ENCODE assay signal across 8 cellular contexts in the genomic region with DNA sequence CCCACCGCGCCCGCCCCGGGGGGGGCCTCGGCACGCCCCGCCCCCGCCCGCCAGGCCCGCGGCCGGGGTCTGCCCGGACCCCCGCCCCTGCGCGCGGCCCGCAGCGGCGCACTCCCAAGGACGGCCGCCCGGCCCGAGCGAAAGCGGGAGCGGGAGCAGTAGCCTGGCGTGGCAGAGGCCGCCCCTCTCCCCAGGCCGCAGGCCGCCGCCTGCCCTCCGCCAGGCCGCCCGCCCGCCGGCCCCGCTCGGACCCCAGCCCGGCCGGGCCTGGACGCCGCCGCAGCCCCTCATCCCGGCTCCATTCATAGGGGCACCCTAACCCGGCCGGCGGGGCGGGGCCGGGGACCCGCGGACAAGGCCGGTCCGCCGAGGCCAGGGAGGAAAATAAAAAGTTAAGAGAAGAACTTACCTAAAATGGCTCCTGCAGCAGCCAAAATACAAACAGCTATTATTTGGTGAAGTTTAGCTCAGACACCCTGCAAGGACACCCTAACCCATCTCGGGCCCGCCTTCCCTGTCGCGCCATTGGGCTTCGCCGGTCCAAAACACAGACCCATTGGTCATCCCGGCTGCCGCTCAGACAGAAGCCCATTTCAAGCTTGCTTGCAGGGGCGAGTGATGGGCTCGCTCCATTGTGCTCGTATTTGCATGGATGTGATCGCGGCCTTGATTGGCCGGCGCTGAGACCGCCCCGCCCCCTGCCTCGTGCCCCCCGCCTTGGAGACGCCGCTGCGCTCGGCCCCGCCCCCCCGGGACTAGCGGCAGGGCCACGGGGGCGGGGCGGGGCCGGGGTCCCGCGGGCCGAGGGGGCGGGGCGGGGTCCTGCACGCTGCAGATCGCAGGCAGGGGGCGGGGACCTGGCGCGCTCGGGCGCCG. TPM values are rescaled to one million over a fixed set of nuclear protein-coding genes. Genes with fewer than 3 reads are reported as not detected.
DNase-seq lines count a peak whose midpoint lies in the region; ATAC-seq lines count a peak whose summit lies in the region.

A gene with protein sequence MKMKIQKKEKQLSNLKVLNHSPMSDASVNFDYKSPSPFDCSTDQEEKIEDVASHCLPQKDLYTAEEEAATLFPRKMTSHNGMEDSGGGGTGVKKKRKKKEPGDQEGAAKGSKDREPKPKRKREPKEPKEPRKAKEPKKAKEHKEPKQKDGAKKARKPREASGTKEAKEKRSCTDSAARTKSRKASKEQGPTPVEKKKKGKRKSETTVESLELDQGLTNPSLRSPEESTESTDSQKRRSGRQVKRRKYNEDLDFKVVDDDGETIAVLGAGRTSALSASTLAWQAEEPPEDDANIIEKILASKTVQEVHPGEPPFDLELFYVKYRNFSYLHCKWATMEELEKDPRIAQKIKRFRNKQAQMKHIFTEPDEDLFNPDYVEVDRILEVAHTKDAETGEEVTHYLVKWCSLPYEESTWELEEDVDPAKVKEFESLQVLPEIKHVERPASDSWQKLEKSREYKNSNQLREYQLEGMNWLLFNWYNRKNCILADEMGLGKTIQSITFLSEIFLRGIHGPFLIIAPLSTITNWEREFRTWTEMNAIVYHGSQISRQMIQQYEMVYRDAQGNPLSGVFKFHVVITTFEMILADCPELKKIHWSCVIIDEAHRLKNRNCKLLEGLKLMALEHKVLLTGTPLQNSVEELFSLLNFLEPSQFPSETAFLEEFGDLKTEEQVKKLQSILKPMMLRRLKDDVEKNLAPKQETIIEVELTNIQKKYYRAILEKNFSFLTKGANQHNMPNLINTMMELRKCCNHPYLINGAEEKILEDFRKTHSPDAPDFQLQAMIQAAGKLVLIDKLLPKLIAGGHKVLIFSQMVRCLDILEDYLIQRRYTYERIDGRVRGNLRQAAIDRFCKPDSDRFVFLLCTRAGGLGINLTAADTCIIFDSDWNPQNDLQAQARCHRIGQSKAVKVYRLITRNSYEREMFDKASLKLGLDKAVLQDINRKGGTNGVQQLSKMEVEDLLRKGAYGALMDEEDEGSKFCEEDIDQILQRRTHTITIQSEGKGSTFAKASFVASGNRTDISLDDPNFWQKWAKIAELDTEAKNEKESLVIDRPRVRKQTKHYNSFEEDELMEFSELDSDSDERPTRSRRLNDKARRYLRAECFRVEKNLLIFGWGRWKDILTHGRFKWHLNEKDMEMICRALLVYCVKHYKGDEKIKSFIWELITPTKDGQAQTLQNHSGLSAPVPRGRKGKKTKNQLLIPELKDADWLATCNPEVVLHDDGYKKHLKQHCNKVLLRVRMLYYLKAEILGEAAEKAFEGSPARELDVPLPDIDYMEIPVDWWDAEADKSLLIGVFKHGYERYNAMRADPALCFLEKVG (N-terminal part only) (minus strand): TSS at position 447 of the 876 bp plus-strand sequence. CDS start 67,040 bp downstream, outside the sequence.

- peak within 1 kb of the TSS; percentile 41 for H3K27ac ChIP-seq in CD4-positive, alpha-beta memory T cell (ENCODE audit: low read depth, low read length)
- H3K27ac ChIP-seq in effector memory CD4-positive, alpha-beta T cell (ENCODE audit: insufficient read depth, low read length, poor library complexity, severe bottlenecking) = peak within 1 kb of the TSS; percentile 73

- peak within 1 kb of the TSS; percentile 7 to 69 for H3K4me3 ChIP-seq in CD4-positive, alpha-beta memory T cell (ENCODE audit: low read length in 2 of 2)
- H3K4me3 ChIP-seq in effector memory CD4-positive, alpha-beta T cell (ENCODE audit: insufficient read depth, low read depth, low read length, poor library complexity, severe bottlenecking) = peak within 1 kb of the TSS; percentile 71

- H3K9me3 Mint-ChIP-seq in CD4-positive, alpha-beta memory T cell = no peaks in the 10 kb centered on the region

- peak; percentile 98 for ATAC-seq in GM19467 (IDR thresholded peaks at IDR 0.05; ENCODE audit: unreplicated experiment)

- peak within 1 kb of the TSS; percentile 92 to 95 (median 94) for H3K4me3 Mint-ChIP-seq in CD4-positive, alpha-beta memory T cell

- H3K36me3 ChIP-seq in CD4-positive, alpha-beta memory T cell (ENCODE audit: insufficient read depth, low read length) = no peaks in the 10 kb centered on the region
- no peaks in the 10 kb centered on the region for H3K36me3 ChIP-seq in effector memory CD4-positive, alpha-beta T cell (ENCODE audit: control insufficient read depth, insufficient read depth, low read length)

- no peaks in the 10 kb centered on the region for H3K27me3 ChIP-seq in CD4-positive, alpha-beta memory T cell (ENCODE audit: insufficient read depth, low read length)
- H3K27me3 ChIP-seq in effector memory CD4-positive, alpha-beta T cell (replicated peaks; ENCODE audit: control insufficient read depth, insufficient read depth, low read length, poor library complexity, severe bottlenecking) = no peaks in the 10 kb centered on the region

- CTCF ChIA-PET in CD4-positive, alpha-beta memory T cell (lab: Charles Lee; ENCODE audit: partially characterized antibody) = interaction anchor here (0.8 to 1.5 kb wide), 4 partner anchors 10 to 80 kb away, joined by 3 to 7 read pairs (median 4); no protein-coding TSS in a partner anchor

- POLR2A ChIA-PET in CD4-positive, alpha-beta memory T cell (lab: Charles Lee; ENCODE audit: partially characterized antibody) = interaction anchor here (0.8 to 5.0 kb wide), 3 partner anchors 11 to 79 kb away, joined by 3 to 78 read pairs (median 6); no protein-coding TSS in a partner anchor

- H3K4me1 ChIP-seq in CD4-positive, alpha-beta memory T cell (ENCODE audit: insufficient read depth, low read length) = peaks cover 41% of the 10 kb centered on the region
- H3K4me1 ChIP-seq in effector memory CD4-positive, alpha-beta T cell (ENCODE audit: control insufficient read depth, insufficient read depth, low read length, poor library complexity, severe bottlenecking) = peaks cover 24% of the 10 kb centered on the region

- H3K36me3 Mint-ChIP-seq in CD4-positive, alpha-beta memory T cell = peaks cover 0 to 5% of the 10 kb centered on the region in 2 donors

- no peaks in the 10 kb centered on the region for H3K27me3 Mint-ChIP-seq in CD4-positive, alpha-beta memory T cell

- H3K27ac Mint-ChIP-seq in CD4-positive, alpha-beta memory T cell = peak within 1 kb of the TSS; percentile 88 to 96 (median 91)

- intact Hi-C loops in CD4-positive, alpha-beta memory T cell (cut with micrococcal nuclease) = loop anchor here (1.0 to 10.0 kb wide), 5 partner anchors 75 to 1839 kb away; a partner anchor contains a TSS

- no peaks in the 10 kb centered on the region for H3K9me3 ChIP-seq in CD4-positive, alpha-beta memory T cell (ENCODE audit: control insufficient read depth in 1 of 2, low read length in 2 of 2)
- H3K9me3 ChIP-seq in effector memory CD4-positive, alpha-beta T cell (ENCODE audit: control insufficient read depth, low read length) = no peaks in the 10 kb centered on the region

- peaks cover 33 to 51% (median 38%) of the 10 kb centered on the region in 4 donors for H3K4me1 Mint-ChIP-seq in CD4-positive, alpha-beta memory T cell

- DNase-seq in CD4-positive, alpha-beta memory T cell = peak; percentile 99 to 100 (median 100)
- peak; percentile 99 for DNase-seq in HS-27A (ENCODE audit: low read depth)
- peak; percentile 90 for DNase-seq in NK-92 (lab: John Stamatoyannopoulos, UW; ENCODE audit: unreplicated experiment)
- DNase-seq in activated CD8-positive, alpha-beta memory T cell treated with anti-CD3 and anti-CD28 coated beads for 1 hour (ENCODE audit: extremely low read depth in 1 of 2, low read depth in 1 of 2) = peak; percentile 96 to 99
- peak; percentile 94 to 100 (median 98) for DNase-seq in effector memory CD4-positive, alpha-beta T cell
- peak; percentile 99 for DNase-seq in medulla oblongata (ENCODE audit: extremely low spot score)
- peak; percentile 97 for DNase-seq in stimulated activated CD8-positive, alpha-beta memory T cell treated with anti-CD3 and anti-CD28 coated beads, Interleukin-12 subunit alpha, Interleukin-12 subunit beta, amount 100 ng/mL, for 1 hour (ENCODE audit: low read depth)

RNA-seq across cellular contexts. Expression of the gene that starts here (rescaled TPM):
- total RNA-seq in CD4-positive, alpha-beta memory T cell = 10 to 100 TPM; 93.2 to 96.8 TPM
- polyA plus RNA-seq in CD4-positive, alpha-beta memory T cell = 10 to 100 TPM; 29.2 to 62.3 TPM

Comparison
In these comparisons a context has a peak if more than half of its experiments do, and no peak if none do; other contexts are left out.
1. Peak in every context shown above with its lines: DNase-seq, ATAC-seq, H3K4me3 ChIP-seq and H3K27ac ChIP-seq.